1 cellular context compared by ENCODE assay signal in genomic region chr5:96708600-96708999, GRCh38.
TF ChIP-seq lines count a peak whose summit lies in the region.

No MANE protein-coding gene starts in this region.

TF ChIP-seq in HCT116, 20 proteins besides CTCF, POLR2A, EP300 and RAD21:
- TF ChIP-seq, protein P1, sequence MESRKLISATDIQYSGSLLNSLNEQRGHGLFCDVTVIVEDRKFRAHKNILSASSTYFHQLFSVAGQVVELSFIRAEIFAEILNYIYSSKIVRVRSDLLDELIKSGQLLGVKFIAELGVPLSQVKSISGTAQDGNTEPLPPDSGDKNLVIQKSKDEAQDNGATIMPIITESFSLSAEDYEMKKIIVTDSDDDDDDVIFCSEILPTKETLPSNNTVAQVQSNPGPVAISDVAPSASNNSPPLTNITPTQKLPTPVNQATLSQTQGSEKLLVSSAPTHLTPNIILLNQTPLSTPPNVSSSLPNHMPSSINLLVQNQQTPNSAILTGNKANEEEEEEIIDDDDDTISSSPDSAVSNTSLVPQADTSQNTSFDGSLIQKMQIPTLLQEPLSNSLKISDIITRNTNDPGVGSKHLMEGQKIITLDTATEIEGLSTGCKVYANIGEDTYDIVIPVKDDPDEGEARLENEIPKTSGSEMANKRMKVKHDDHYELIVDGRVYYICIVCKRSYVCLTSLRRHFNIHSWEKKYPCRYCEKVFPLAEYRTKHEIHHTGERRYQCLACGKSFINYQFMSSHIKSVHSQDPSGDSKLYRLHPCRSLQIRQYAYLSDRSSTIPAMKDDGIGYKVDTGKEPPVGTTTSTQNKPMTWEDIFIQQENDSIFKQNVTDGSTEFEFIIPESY (IDR thresholded peaks at IDR 0.05; ENCODE audit: extremely low read depth, insufficient replicate concordance, low read length), result no peak
- TF ChIP-seq EZH2phosphoT487 (IDR thresholded peaks at IDR 0.05; ENCODE audit: borderline replicate concordance), result no peak
- TF ChIP-seq ELF1 (IDR thresholded peaks at IDR 0.05; ENCODE audit: borderline replicate concordance, low read depth), result no peak
